ENCODE assay signal across 29 cellular contexts in the genomic region with DNA sequence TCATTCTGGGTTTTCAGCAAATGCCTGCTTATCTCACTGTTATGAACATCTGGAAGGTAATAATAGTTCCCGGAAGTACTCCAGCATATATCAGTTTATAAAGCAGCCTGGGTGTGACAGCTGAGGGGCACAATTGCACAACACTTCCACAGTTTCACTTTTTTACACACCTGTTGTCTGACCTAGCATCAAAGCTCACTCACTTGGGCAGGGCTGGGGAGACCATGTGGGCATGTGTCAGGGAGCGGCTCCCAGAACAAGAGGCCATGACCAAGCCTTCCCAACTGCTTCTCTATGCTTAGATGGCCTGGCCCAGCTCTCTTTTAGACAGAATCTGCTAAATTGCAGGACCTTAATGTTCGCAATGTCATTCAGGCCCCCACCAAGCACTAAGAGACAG.
"Had no signal": no experiment of that assay in that cellular context is flagged by ENCODE, and none has a peak within 500 bp of the region (broad histone marks: within the 10 kb centered on the region; RNA-seq: fewer than 3 reads in every experiment).

No MANE protein-coding gene starts in this region.

- H3K27ac Mint-ChIP-seq: activated CD4-positive, alpha-beta T cell treated with anti-CD3 and anti-CD28 coated beads, Interleukin-2, amount 10 ng/mL, durations not matched to agents 24 days and 14 days; activated CD8-positive, alpha-beta T cell treated with anti-CD3 and anti-CD28 coated beads, Interleukin-2, amount 10 ng/mL, durations not matched to agents 7 days and 5 days; activated naive CD4-positive, alpha-beta T cell treated with anti-CD3 and anti-CD28 coated beads, Interleukin-2, amount 50 U/mL, for 24 hours; activated naive CD8-positive, alpha-beta T cell treated with anti-CD3 and anti-CD28 coated beads, Interleukin-2, amount 10 ng/mL, durations not matched to agents 7 days and 5 days; activated T-cell treated with anti-CD3 and anti-CD28 coated beads, Interleukin-2, amount 50 U/mL, for 24 hours; activated T-helper 2 cell treated with anti-CD3 and anti-CD28 coated beads, Interferon-gamma antibody, Interleukin-2, Interleukin-4, amounts not matched to agents 10 μg/mL and 5 μg/mL and 100 μg/mL, durations not matched to agents 14 hours and 24 hours and 36 hours had no signal

- H3K4me3 ChIP-seq: ascending aorta, cardiac muscle cell, SJCRH30, SK-N-MC had no signal

- H3K4me3 Mint-ChIP-seq: activated CD4-positive, alpha-beta T cell treated with anti-CD3 and anti-CD28 coated beads, Interleukin-2, amount 10 ng/mL, durations not matched to agents 24 days and 14 days; activated CD8-positive, alpha-beta T cell treated with anti-CD3 and anti-CD28 coated beads, Interleukin-2, amount 10 ng/mL, durations not matched to agents 7 days and 5 days; activated naive CD4-positive, alpha-beta T cell treated with anti-CD3 and anti-CD28 coated beads, Interleukin-2, amount 50 U/mL, for 24 hours; activated naive CD8-positive, alpha-beta T cell treated with anti-CD3 and anti-CD28 coated beads, Interleukin-2, amount 10 ng/mL, durations not matched to agents 7 days and 5 days; activated T-cell treated with anti-CD3 and anti-CD28 coated beads, Interleukin-2, amount 50 U/mL, for 24 hours had no signal

- H3K9me3 ChIP-seq: ascending aorta, SJCRH30 had no signal

- DNase-seq: activated CD4-positive, alpha-beta T cell treated with anti-CD3 and anti-CD28 coated beads, Interleukin-2, amount 10 ng/mL, durations not matched to agents 24 days and 14 days; activated CD4-positive, alpha-beta T cell treated with anti-CD3 and anti-CD28 coated beads, Interleukin-2, amount 50 U/mL, for 4 hours; activated CD8-positive, alpha-beta T cell treated with anti-CD3 and anti-CD28 coated beads, Interleukin-2, amount 10 ng/mL, durations not matched to agents 7 days and 5 days; activated gamma-delta T cell; activated naive CD4-positive, alpha-beta T cell treated with Interleukin-2 at 50 U/mL for 16 hours; activated naive CD8-positive, alpha-beta T cell treated with anti-CD3 and anti-CD28 coated beads, Interleukin-2, amount 10 ng/mL, durations not matched to agents 7 days and 5 days; activated T-cell treated with anti-CD3 and anti-CD28 coated beads, Interleukin-2, amount 50 U/mL, for 24 hours; amygdala; Kasumi-1; KG1; MM.1S; MV-4-11; NCI-H1092; NCI-H146; NCI-H187 treated with DMSO at 0.1 percent for 48 hours; NCI-H2081; NCI-H2171 treated with DMSO at 0.1 percent for 48 hours; NCI-H446 treated with DMSO at 0.1 percent for 48 hours; NCI-H524; SHP77; SJCRH30; T1000; WERI-Rb-1 had no signal

- ATAC-seq: activated CD8-positive, alpha-beta T cell treated with anti-CD3 and anti-CD28 coated beads, Interleukin-2, amount 10 ng/mL, durations not matched to agents 7 days and 5 days; Panc1 had no signal

- H3K36me3 Mint-ChIP-seq: activated naive CD4-positive, alpha-beta T cell treated with anti-CD3 and anti-CD28 coated beads, Interleukin-2, amount 50 U/mL, for 24 hours; activated naive CD8-positive, alpha-beta T cell treated with anti-CD3 and anti-CD28 coated beads, Interleukin-2, amount 10 ng/mL, durations not matched to agents 7 days and 5 days had no signal

- H3K27me3 ChIP-seq: ascending aorta, cardiac muscle cell, SJCRH30 had no signal

- H3K9me3 Mint-ChIP-seq: activated CD4-positive, alpha-beta T cell treated with anti-CD3 and anti-CD28 coated beads, Interleukin-2, amount 10 ng/mL, durations not matched to agents 24 days and 14 days; activated naive CD4-positive, alpha-beta T cell treated with anti-CD3 and anti-CD28 coated beads, Interleukin-2, amount 50 U/mL, for 24 hours; activated naive CD8-positive, alpha-beta T cell treated with anti-CD3 and anti-CD28 coated beads, Interleukin-2, amount 10 ng/mL, durations not matched to agents 7 days and 5 days; activated T-cell treated with anti-CD3 and anti-CD28 coated beads, Interleukin-2, amount 50 U/mL, for 24 hours; activated T-helper 2 cell treated with anti-CD3 and anti-CD28 coated beads, Interferon-gamma antibody, Interleukin-2, Interleukin-4, amounts not matched to agents 10 μg/mL and 5 μg/mL and 100 μg/mL, durations not matched to agents 14 hours and 24 hours and 36 hours had no signal

- H3K27me3 Mint-ChIP-seq: activated naive CD4-positive, alpha-beta T cell treated with anti-CD3 and anti-CD28 coated beads, Interleukin-2, amount 50 U/mL, for 24 hours; activated naive CD8-positive, alpha-beta T cell treated with anti-CD3 and anti-CD28 coated beads, Interleukin-2, amount 10 ng/mL, durations not matched to agents 7 days and 5 days; activated T-cell treated with anti-CD3 and anti-CD28 coated beads, Interleukin-2, amount 50 U/mL, for 24 hours had no signal

- H3K4me1 ChIP-seq: ascending aorta, SJCRH30 had no signal

- H3K36me3 ChIP-seq: ascending aorta, cardiac muscle cell, SJCRH30, WERI-Rb-1 had no signal

- H3K27ac ChIP-seq: ascending aorta, cardiac muscle cell, SJCRH30, SK-N-MC, WERI-Rb-1 had no signal

- H3K4me1 Mint-ChIP-seq: activated naive CD4-positive, alpha-beta T cell treated with anti-CD3 and anti-CD28 coated beads, Interleukin-2, amount 50 U/mL, for 24 hours had no signal
